In the genomic region with DNA sequence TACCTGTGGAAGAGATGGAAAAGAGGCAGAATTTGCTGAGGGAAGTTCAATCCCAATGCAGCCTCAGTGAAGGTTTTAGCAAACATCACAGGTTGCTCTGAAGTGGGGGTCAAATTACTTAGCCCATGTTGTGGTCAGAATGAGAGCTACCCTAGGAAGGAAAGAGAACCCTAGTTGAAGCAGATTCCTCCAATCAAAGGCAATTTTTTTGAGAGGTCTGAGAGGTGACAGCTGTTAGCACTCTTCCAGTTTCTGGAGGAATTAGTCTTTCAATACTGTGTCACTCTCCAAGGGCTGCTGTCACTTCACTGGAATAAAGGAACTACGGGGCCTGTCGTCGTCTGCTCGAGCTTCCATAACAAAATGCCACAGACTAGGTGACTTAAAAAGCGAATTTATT, we compare ENCODE assay signal across 1 cellular context.
TF ChIP-seq lines count a peak whose summit lies in the region.

No MANE protein-coding gene starts in this region.

TF ChIP-seq in IMR-90, 13 proteins besides CTCF, POLR2A, EP300 and RAD21:
- TF ChIP-seq RFX5 (IDR thresholded peaks at IDR 0.05; ENCODE audit: low read depth, low read length): no peak
- no peak for TF ChIP-seq NFE2L2 (IDR thresholded peaks at IDR 0.05; ENCODE audit: low read depth, low read length)
- no peak for TF ChIP-seq RCOR1 (IDR thresholded peaks at IDR 0.05; ENCODE audit: insufficient replicate concordance, low read length)
- TF ChIP-seq, protein P1, sequence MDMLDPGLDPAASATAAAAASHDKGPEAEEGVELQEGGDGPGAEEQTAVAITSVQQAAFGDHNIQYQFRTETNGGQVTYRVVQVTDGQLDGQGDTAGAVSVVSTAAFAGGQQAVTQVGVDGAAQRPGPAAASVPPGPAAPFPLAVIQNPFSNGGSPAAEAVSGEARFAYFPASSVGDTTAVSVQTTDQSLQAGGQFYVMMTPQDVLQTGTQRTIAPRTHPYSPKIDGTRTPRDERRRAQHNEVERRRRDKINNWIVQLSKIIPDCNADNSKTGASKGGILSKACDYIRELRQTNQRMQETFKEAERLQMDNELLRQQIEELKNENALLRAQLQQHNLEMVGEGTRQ (IDR thresholded peaks at IDR 0.05; ENCODE audit: low read depth, low read length): no peak
- TF ChIP-seq MAZ (IDR thresholded peaks at IDR 0.05; ENCODE audit: borderline replicate concordance, low read depth, low read length): no peak
